1 cellular context compared by ENCODE assay signal in genomic region chr11:68459886-68460740, GRCh38.
TF ChIP-seq lines count a peak whose summit lies in the region.

No MANE protein-coding gene starts in this region.

TF ChIP-seq in K562, 482 proteins besides CTCF, POLR2A, EP300 and RAD21 (continued from another document and continues in another):
- TF ChIP-seq ZBTB9 (CRISPR knock-in tag; IDR thresholded peaks at IDR 0.05): peak; percentile 95
- no peak for TF ChIP-seq PYGO2 (tag; IDR thresholded peaks at IDR 0.05)
- TF ChIP-seq BCL6 (CRISPR knock-in tag; IDR thresholded peaks at IDR 0.05): peak; percentile 59; the same call in 1 of the 2 replicates
- no peak for TF ChIP-seq BHLHE40 (IDR thresholded peaks at IDR 0.05; ENCODE audit: low read length)
- TF ChIP-seq HBP1 (CRISPR knock-in tag; IDR thresholded peaks at IDR 0.05): peak; percentile 96
- TF ChIP-seq SMAD1 (IDR thresholded peaks at IDR 0.05; ENCODE audit: low read depth, low read length, partially characterized antibody): no peak
- peak; percentile 34; the same call in 1 of the 2 replicates for TF ChIP-seq ETV5 (CRISPR knock-in tag; IDR thresholded peaks at IDR 0.05; ENCODE audit: low read depth)
- TF ChIP-seq ZFP30 (CRISPR knock-in tag; IDR thresholded peaks at IDR 0.05; ENCODE audit: borderline replicate concordance): peak; percentile 67; the same call in 1 of the 2 replicates
- TF ChIP-seq USF2 (CRISPR knock-in tag; IDR thresholded peaks at IDR 0.05): no peak
- TF ChIP-seq ZNF561 (CRISPR knock-in tag; conservative IDR thresholded peaks at IDR 0.05): no peak
- TF ChIP-seq ZBTB5 (IDR thresholded peaks at IDR 0.05): peak; percentile 81
- TF ChIP-seq ZNF282 (CRISPR knock-in tag; IDR thresholded peaks at IDR 0.05): no peak
- peak; percentile 70; the same call in 1 of the 2 replicates for TF ChIP-seq NFATC3 (IDR thresholded peaks at IDR 0.05)
- peak; percentile 49 for TF ChIP-seq ZNF134 (CRISPR knock-in tag; conservative IDR thresholded peaks at IDR 0.05)
- TF ChIP-seq NCOA4 (IDR thresholded peaks at IDR 0.05; ENCODE audit: partially characterized antibody): no peak
- peak; percentile 91 for TF ChIP-seq KLF10 (CRISPR knock-in tag; IDR thresholded peaks at IDR 0.05)
- TF ChIP-seq KLF6 (CRISPR knock-in tag; IDR thresholded peaks at IDR 0.05; ENCODE audit: borderline replicate concordance): no peak; the same call in 1 of the 2 replicates
- no peak for TF ChIP-seq ZNF766 (CRISPR knock-in tag; conservative IDR thresholded peaks at IDR 0.05)
- peak; percentile 94 for TF ChIP-seq LCOR (CRISPR knock-in tag; IDR thresholded peaks at IDR 0.05)
- no peak for TF ChIP-seq MLX (CRISPR knock-in tag; conservative IDR thresholded peaks at IDR 0.05)
- no peak for TF ChIP-seq NFE2 (IDR thresholded peaks at IDR 0.05; ENCODE audit: low read depth)
- TF ChIP-seq ZSCAN29 (IDR thresholded peaks at IDR 0.05): no peak
- TF ChIP-seq PHTF2 (CRISPR knock-in tag; IDR thresholded peaks at IDR 0.05): peak; percentile 88; the same call in 1 of the 2 replicates
- peak; percentile 80; the same call in 1 of the 2 replicates for TF ChIP-seq ZNF445 (CRISPR knock-in tag; IDR thresholded peaks at IDR 0.05; ENCODE audit: low read depth)
- peak; percentile 97; the same call in 1 of the 2 replicates for TF ChIP-seq ILF3 (IDR thresholded peaks at IDR 0.05; ENCODE audit: borderline replicate concordance)
- TF ChIP-seq HDAC2 (IDR thresholded peaks at IDR 0.05): peak; percentile 93
- no peak for TF ChIP-seq SNIP1 (IDR thresholded peaks at IDR 0.05; ENCODE audit: low read depth)
- TF ChIP-seq KDM4B (IDR thresholded peaks at IDR 0.05; ENCODE audit: borderline replicate concordance in 2 of 2, low read depth in 1 of 2): 0 out of 4 replicates have a peak, but pooled peaks of 1 of the 2 experiments have one; percentile 59
- TF ChIP-seq ZNF217 (CRISPR knock-in tag; IDR thresholded peaks at IDR 0.05): no peak
- TF ChIP-seq GMEB1 (CRISPR knock-in tag; IDR thresholded peaks at IDR 0.05): no peak
- TF ChIP-seq ZNF133 (CRISPR knock-in tag; IDR thresholded peaks at IDR 0.05): no peak
- TF ChIP-seq NUFIP1 (IDR thresholded peaks at IDR 0.05; ENCODE audit: partially characterized antibody): no peak
- no peak for TF ChIP-seq GTF2B (IDR thresholded peaks at IDR 0.05; ENCODE audit: extremely low read depth, insufficient read length)
- TF ChIP-seq RCOR1 (IDR thresholded peaks at IDR 0.05; ENCODE audit: borderline replicate concordance in 1 of 2, low read depth in 2 of 2, low read length in 2 of 2): peak; percentile 59 to 82
- TF ChIP-seq BACH1 (tag; IDR thresholded peaks at IDR 0.05): no peak
- TF ChIP-seq MITF (IDR thresholded peaks at IDR 0.05): no peak; the same call in 1 of the 2 replicates
- peak; percentile 98 for TF ChIP-seq OTX1 (CRISPR knock-in tag; IDR thresholded peaks at IDR 0.05)
- TF ChIP-seq KDM2B (CRISPR knock-in tag; IDR thresholded peaks at IDR 0.05): peak; percentile 83; the same call in 1 of the 2 replicates
- peak; percentile 40 for TF ChIP-seq MTA2 (IDR thresholded peaks at IDR 0.05; ENCODE audit: low read depth)
- TF ChIP-seq GTF2A2 (tag; IDR thresholded peaks at IDR 0.05): no peak
- no peak for TF ChIP-seq TAF7 (tag; IDR thresholded peaks at IDR 0.05)
- TF ChIP-seq ZNF146 (CRISPR knock-in tag; IDR thresholded peaks at IDR 0.05; ENCODE audit: unreplicated experiment): no peak
- TF ChIP-seq ZC3H8 (IDR thresholded peaks at IDR 0.05): no peak
- no peak for TF ChIP-seq SMARCC2 (IDR thresholded peaks at IDR 0.05; ENCODE audit: low read depth)
- TF ChIP-seq NELFE (IDR thresholded peaks at IDR 0.05; ENCODE audit: insufficient read depth, insufficient read length): no peak
- TF ChIP-seq PML (IDR thresholded peaks at IDR 0.05; ENCODE audit: low read length): peak; percentile 38; the same call in 1 of the 2 replicates
- TF ChIP-seq KLF13 (tag; IDR thresholded peaks at IDR 0.05; ENCODE audit: borderline replicate concordance, low read depth): 0 out of 2 replicates have a peak, but pooled peaks have one; percentile 34
- no peak for TF ChIP-seq STAG1 (CRISPR knock-in tag; IDR thresholded peaks at IDR 0.05; ENCODE audit: borderline replicate concordance)
- peak; percentile 82 to 93 for TF ChIP-seq MAZ (CRISPR knock-in tag; conservative IDR thresholded peaks at IDR 0.05 in 1 of 2, IDR thresholded peaks at IDR 0.05 in 1 of 2)
- no peak for TF ChIP-seq ZNF398 (CRISPR knock-in tag; IDR thresholded peaks at IDR 0.05)
- TF ChIP-seq TFAP4 (CRISPR knock-in tag; IDR thresholded peaks at IDR 0.05; ENCODE audit: borderline replicate concordance): peak; percentile 67
- peak; percentile 87; the same call in 1 of the 2 replicates for TF ChIP-seq HLTF (IDR thresholded peaks at IDR 0.05)
